16 cellular contexts compared by ENCODE assay signal in the genomic region with DNA sequence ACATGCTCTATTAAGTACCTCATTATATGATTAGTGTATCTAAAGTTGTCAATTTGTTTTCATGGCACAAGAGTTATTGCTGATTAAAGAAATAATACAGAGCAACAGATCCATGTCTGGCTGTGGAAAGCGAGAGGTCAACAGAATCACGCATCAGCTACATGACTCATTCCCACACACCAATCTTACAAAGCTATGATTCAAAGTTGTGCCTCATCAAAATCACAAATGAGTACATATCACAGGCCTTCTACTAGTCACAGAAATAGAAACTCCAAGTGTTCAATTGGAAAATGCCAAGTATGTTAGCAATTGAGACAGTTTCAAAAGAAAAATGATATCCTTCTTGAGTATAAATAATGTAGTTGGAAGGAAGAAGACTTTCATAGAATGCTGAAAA. TPM values are rescaled to one million over a fixed set of nuclear protein-coding genes. Genes with fewer than 3 reads are reported as not detected.
DNase-seq lines count a peak whose midpoint lies in the region; ATAC-seq and TF ChIP-seq lines count a peak whose summit lies in the region.
"Had no signal": no experiment of that assay in that cellular context is flagged by ENCODE, and none has a peak within 500 bp of the region (broad histone marks: within the 10 kb centered on the region; RNA-seq: fewer than 3 reads in every experiment).

No MANE protein-coding gene starts in this region.

- H3K27ac ChIP-seq in fibroblast of lung (ENCODE audit: insufficient read depth, low read length) = no peak overlapping the region
- H3K27ac ChIP-seq in Peyer's patch = no peak overlapping the region
- H3K27ac ChIP-seq: neutrophil, suprapubic skin had no signal

- H3K4me2 ChIP-seq in fibroblast of lung (ENCODE audit: extremely low read depth, insufficient read depth, low read length) = no peak overlapping the region

- H3K9me3 Mint-ChIP-seq in natural killer cell treated with Interleukin-12 subunit alpha and Interleukin-12 subunit beta and Interleukin-15 and Interleukin-18, amount 100 ng/mL, for 72 hours = no peaks in the 10 kb centered on the region
- H3K9me3 Mint-ChIP-seq in activated T-cell treated with anti-CD3 and anti-CD28 coated beads, Interleukin-2, amount 50 U/mL, for 4 hours = no peaks in the 10 kb centered on the region
- H3K9me3 Mint-ChIP-seq: activated B cell treated with CpG ODN at 0.5 μM for 24 hours had no signal

- H3K9me3 ChIP-seq in fibroblast of lung (ENCODE audit: control insufficient read depth, insufficient read depth, low read depth, low read length) (no peaks in the 10 kb centered on the region), Peyer's patch (no peaks in the 10 kb centered on the region)
- H3K9me3 ChIP-seq: BE2C, neutrophil, suprapubic skin had no signal

- H3K4me1 ChIP-seq in fibroblast of lung (ENCODE audit: control insufficient read depth, extremely low read depth, insufficient read depth, low read length) (no peaks in the 10 kb centered on the region), Peyer's patch (no peaks in the 10 kb centered on the region)
- H3K4me1 ChIP-seq: BE2C, suprapubic skin had no signal

- H3K4me3 ChIP-seq in fibroblast of lung (replicated peaks in 1 of 4; ENCODE audit: control extremely low read depth in 1 of 4, insufficient read depth in 1 of 4, low read depth in 3 of 4, low read length in 4 of 4) = no peak overlapping the region
- H3K4me3 ChIP-seq in Peyer's patch = no peak overlapping the region
- H3K4me3 ChIP-seq: K562, suprapubic skin had no signal

- TF ChIP-seq CTCF in fibroblast of lung (conservative IDR thresholded peaks at IDR 0.05 in 1 of 2, IDR thresholded peaks at IDR 0.05 in 1 of 2; ENCODE audit: low read depth in 1 of 2, low read length in 2 of 2) = no peak
- TF ChIP-seq CTCF in Peyer's patch (IDR thresholded peaks at IDR 0.05) = no peak

- H3K4me3 Mint-ChIP-seq in natural killer cell treated with Interleukin-12 subunit alpha and Interleukin-12 subunit beta and Interleukin-15 and Interleukin-18, amount 100 ng/mL, for 72 hours = no peak overlapping the region
- H3K4me3 Mint-ChIP-seq in activated T-cell treated with anti-CD3 and anti-CD28 coated beads, Interleukin-2, amount 50 U/mL, for 4 hours = no peak overlapping the region
- H3K4me3 Mint-ChIP-seq: activated B cell treated with CpG ODN at 0.5 μM for 24 hours had no signal

- H3K36me3 ChIP-seq in fibroblast of lung (ENCODE audit: control insufficient read depth, insufficient read depth, low read length) (no peaks in the 10 kb centered on the region), Peyer's patch (no peaks in the 10 kb centered on the region)
- H3K36me3 ChIP-seq: BE2C, neutrophil, suprapubic skin had no signal

- in situ Hi-C loops in Caki2 (cut with HindIII; ENCODE audit: low pct_unique_long_range_greater_than_20kb, low sequenced_read_pairs) = no loop called here

- no peak overlapping the region for H3K27ac Mint-ChIP-seq in natural killer cell treated with Interleukin-12 subunit alpha and Interleukin-12 subunit beta and Interleukin-15 and Interleukin-18, amount 100 ng/mL, for 72 hours
- H3K27ac Mint-ChIP-seq: activated B cell treated with CpG ODN at 0.5 μM for 24 hours; activated naive CD4-positive, alpha-beta T cell treated with anti-CD3 and anti-CD28 coated beads, Interleukin-2, amount 50 U/mL, for 72 hours had no signal

- ATAC-seq in natural killer cell treated with Interleukin-12 subunit alpha and Interleukin-12 subunit beta and Interleukin-15 and Interleukin-18, amount 100 ng/mL, for 72 hours = no peak
- ATAC-seq in HG02970 (IDR thresholded peaks at IDR 0.05; ENCODE audit: low FRiP score, unreplicated experiment) = no peak
- ATAC-seq in activated T-cell treated with anti-CD3 and anti-CD28 coated beads, Interleukin-2, amount 50 U/mL, for 4 hours = no peak
- ATAC-seq: activated naive CD4-positive, alpha-beta T cell treated with anti-CD3 and anti-CD28 coated beads, Interleukin-2, amount 50 U/mL, for 72 hours; K562 had no signal

- no peaks in the 10 kb centered on the region for H3K4me1 Mint-ChIP-seq in natural killer cell treated with Interleukin-12 subunit alpha and Interleukin-12 subunit beta and Interleukin-15 and Interleukin-18, amount 100 ng/mL, for 72 hours (ENCODE audit: low read depth in 2 of 2)
- no peaks in the 10 kb centered on the region for H3K4me1 Mint-ChIP-seq in activated T-cell treated with anti-CD3 and anti-CD28 coated beads, Interleukin-2, amount 50 U/mL, for 4 hours (ENCODE audit: low read depth)
- H3K4me1 Mint-ChIP-seq: activated B cell treated with CpG ODN at 0.5 μM for 24 hours had no signal

- no peak overlapping the region for H2AFZ ChIP-seq in fibroblast of lung (ENCODE audit: low read length)

- no peaks in the 10 kb centered on the region for H3K27me3 Mint-ChIP-seq in natural killer cell treated with Interleukin-12 subunit alpha and Interleukin-12 subunit beta and Interleukin-15 and Interleukin-18, amount 100 ng/mL, for 72 hours
- no peaks in the 10 kb centered on the region for H3K27me3 Mint-ChIP-seq in activated T-cell treated with anti-CD3 and anti-CD28 coated beads, Interleukin-2, amount 50 U/mL, for 4 hours (ENCODE audit: low read depth)
- H3K27me3 Mint-ChIP-seq: activated B cell treated with CpG ODN at 0.5 μM for 24 hours had no signal

- no peaks in the 10 kb centered on the region for H3K27me3 ChIP-seq in fibroblast of lung (ENCODE audit: control insufficient read depth, insufficient read depth, low read length)
- no peaks in the 10 kb centered on the region for H3K27me3 ChIP-seq in Peyer's patch
- H3K27me3 ChIP-seq: BE2C, neutrophil, suprapubic skin had no signal

- DNase-seq in Caki2 (ENCODE audit: low read depth) (peak; percentile 5), RPMI7951 (ENCODE audit: low read depth) (peak; percentile 10), fibroblast of lung (ENCODE audit: low read depth in 2 of 2) (peak; percentile 64 to 79), pons (ENCODE audit: low spot score) (peak; percentile 13), Peyer's patch (no peak)
- no peak for DNase-seq in natural killer cell treated with Interleukin-12 subunit alpha and Interleukin-12 subunit beta and Interleukin-15 and Interleukin-18, amount 100 ng/mL, for 72 hours (ENCODE audit: low spot score)
- no peak for DNase-seq in activated T-cell treated with anti-CD3 and anti-CD28 coated beads, Interleukin-2, amount 50 U/mL, for 4 hours
- DNase-seq: activated B cell treated with CpG ODN at 0.5 μM for 24 hours, BE2C, NCI-H446 treated with DMSO at 0.1 percent for 48 hours had no signal

- no peaks in the 10 kb centered on the region for H3K36me3 Mint-ChIP-seq in natural killer cell treated with Interleukin-12 subunit alpha and Interleukin-12 subunit beta and Interleukin-15 and Interleukin-18, amount 100 ng/mL, for 72 hours
- H3K36me3 Mint-ChIP-seq in activated T-cell treated with anti-CD3 and anti-CD28 coated beads, Interleukin-2, amount 50 U/mL, for 4 hours (ENCODE audit: insufficient read depth) = no peaks in the 10 kb centered on the region
- H3K36me3 Mint-ChIP-seq: activated naive CD4-positive, alpha-beta T cell treated with anti-CD3 and anti-CD28 coated beads, Interleukin-2, amount 50 U/mL, for 72 hours had no signal

- TF ChIP-seq POLR2A in Peyer's patch (IDR thresholded peaks at IDR 0.05) = no peak

- no peak overlapping the region for H3K9ac ChIP-seq in fibroblast of lung (ENCODE audit: insufficient read depth, low read length)

- no peaks in the 10 kb centered on the region for H4K20me1 ChIP-seq in fibroblast of lung (ENCODE audit: control insufficient read depth, extremely low read depth, insufficient read depth, low read length)

- no peaks in the 10 kb centered on the region for H3K79me2 ChIP-seq in fibroblast of lung (ENCODE audit: control insufficient read depth, insufficient read depth, low read length)

RNA-seq across cellular contexts. Expression of gene NKAIN2, which starts 57.8 kb away (rescaled TPM):
- total RNA-seq in Caki2 (2014; rRNA removed; shearing (Covaris generic); ENCODE audit: low replicate concordance) = 1.1 and 2.5 TPM in 2 replicates
- total RNA-seq in RPMI7951 (2014; rRNA removed; shearing (Covaris generic)) = not detected in 2 replicates
- total RNA-seq in fibroblast of lung = not detected in 2 replicates
- not detected in 2 replicates for polyA plus RNA-seq in fibroblast of lung
- 0.05 TPM in 1 of 2 replicates, not detected in the other for polyA plus RNA-seq in fibroblast of lung (2012)
- not detected in 2 replicates for polyA minus RNA-seq in fibroblast of lung (ENCODE audit: low replicate concordance)
- not detected for total RNA-seq in Peyer's patch
- not detected for total RNA-seq in natural killer cell treated with Interleukin-12 subunit alpha and Interleukin-12 subunit beta and Interleukin-15 and Interleukin-18, amount 100 ng/mL, for 72 hours
- total RNA-seq in activated T-cell treated with anti-CD3 and anti-CD28 coated beads, Interleukin-2, amount 50 U/mL, for 4 hours = not detected
- total RNA-seq: activated B cell treated with CpG ODN at 0.5 μM for 24 hours; activated naive CD4-positive, alpha-beta T cell treated with anti-CD3 and anti-CD28 coated beads, Interleukin-2, amount 50 U/mL, for 72 hours; K562; OCI-LY7 had no signal
- polyA plus RNA-seq: K562 had no signal

Comparison
In these comparisons a context has a peak if more than half of its experiments do, and no peak if none do; other contexts are left out.
1. DNase-seq: peak in Caki2 (single experiment), RPMI7951 (single experiment), fibroblast of lung (2 of 2) and pons (single experiment); none in Peyer's patch (0 of 3), natural killer cell treated with Interleukin-12 subunit alpha and Interleukin-12 subunit beta and Interleukin-15 and Interleukin-18, amount 100 ng/mL, for 72 hours (single experiment) and activated T-cell treated with anti-CD3 and anti-CD28 coated beads, Interleukin-2, amount 50 U/mL, for 4 hours (single experiment).